Comparison of ENCODE assay signal across 18 cellular contexts in genomic region chr9:80796662-80797426, GRCh38.
DNase-seq lines count a peak whose midpoint lies in the region; ATAC-seq, FAIRE-seq and TF ChIP-seq lines count a peak whose summit lies in the region.
"Had no signal": no experiment of that assay in that cellular context is flagged by ENCODE, and none has a peak within 500 bp of the region (broad histone marks: within the 10 kb centered on the region; RNA-seq: fewer than 3 reads in every experiment).

No MANE protein-coding gene starts in this region.

- H3K9me3 Mint-ChIP-seq in immature natural killer cell = peaks cover 5 to 19% (median 8%) of the 10 kb centered on the region in 6 donors

- DNase-seq in NCI-H2171 treated with DMSO at 0.1 percent for 48 hours (lab: John Stamatoyannopoulos, UW) (peak; percentile 64), esophagus muscularis mucosa (ENCODE audit: extremely low spot score) (no peak), NK-92 (lab: John Stamatoyannopoulos, UW; ENCODE audit: unreplicated experiment) (no peak), HepG2 (ENCODE audit: low spot score) (no peak), posterior cingulate gyrus (no peak), immature natural killer cell (no peak)
- DNase-seq: activated CD8-positive, alpha-beta T cell treated with anti-CD3 and anti-CD28 coated beads for 36 hours; islet precursor cell; naive thymus-derived CD4-positive, alpha-beta T cell; NCI-H187 treated with DMSO at 0.1 percent for 48 hours; NCI-H748 treated with DMSO at 0.1 percent for 48 hours; SHP77 treated with DMSO at 0.1 percent for 48 hours; spleen had no signal

- no peak overlapping the region for H3K9ac ChIP-seq in muscle layer of colon (ENCODE audit: low read length)
- H3K9ac ChIP-seq in stomach smooth muscle (ENCODE audit: low read length in 2 of 2) = peak overlapping the region in 1 of 2 donors; percentile 24
- H3K9ac ChIP-seq in HepG2 (ENCODE audit: insufficient read depth, low read depth, low read length) = no peak overlapping the region

- H3K36me3 Mint-ChIP-seq in immature natural killer cell = no peaks in the 10 kb centered on the region
- H3K36me3 Mint-ChIP-seq: naive thymus-derived CD4-positive, alpha-beta T cell had no signal

- peaks cover 3 to 35% (median 34%) of the 10 kb centered on the region in 4 donors for H3K4me1 ChIP-seq in esophagus muscularis mucosa
- H3K4me1 ChIP-seq in muscle layer of colon (ENCODE audit: insufficient read depth, low read length) = peaks cover 42% of the 10 kb centered on the region
- H3K4me1 ChIP-seq in stomach smooth muscle (ENCODE audit: control insufficient read depth, insufficient read depth, low read length) = peaks cover 18% of the 10 kb centered on the region
- H3K4me1 ChIP-seq in HepG2 (ENCODE audit: insufficient read depth, low read length) = no peaks in the 10 kb centered on the region
- H3K4me1 ChIP-seq: spleen had no signal

- CTCF ChIA-PET in HepG2 (lab: Yijun Ruan, JAX; ENCODE audit: low intra/inter-chr PET ratio, low total read pairs) = no interaction called here

- H3K27me3 ChIP-seq in esophagus muscularis mucosa (no peaks in the 10 kb centered on the region), muscle layer of colon (ENCODE audit: control insufficient read depth in 1 of 2, insufficient read depth in 2 of 2, low read length in 2 of 2) (no peaks in the 10 kb centered on the region), stomach smooth muscle (ENCODE audit: control insufficient read depth in 1 of 2, insufficient read depth in 2 of 2, low read length in 2 of 2) (no peaks in the 10 kb centered on the region), HepG2 (ENCODE audit: control insufficient read depth in 1 of 2, insufficient read depth in 2 of 2, low read length in 2 of 2) (no peaks in the 10 kb centered on the region)
- H3K27me3 ChIP-seq: spleen had no signal

- no TSS peak for BruUV-seq in HepG2 (replicated peaks; lab: Mats Ljungman, UMichigan)

- whole genome bisulfite sequencing in esophagus muscularis mucosa = 52% methylated on average over 8 of the region's 8 CpGs
- 7% methylated on average over 8 of the region's 8 CpGs for WGBS in HepG2 (ENCODE audit: low lambda C conversion rate)

- intact Hi-C loops in esophagus muscularis mucosa (cut with DNase I) (no loop called here), HepG2 (cut with micrococcal nuclease; ENCODE audit: unreplicated experiment) (no loop called here), posterior cingulate gyrus (cut with DNase I) (no loop called here)

- no peak overlapping the region for H3K4me3 Mint-ChIP-seq in immature natural killer cell
- H3K4me3 Mint-ChIP-seq: activated CD8-positive, alpha-beta T cell treated with anti-CD3 and anti-CD28 coated beads for 36 hours; B cell; naive thymus-derived CD4-positive, alpha-beta T cell had no signal

- no peak overlapping the region for H2AFZ ChIP-seq in HepG2 (ENCODE audit: low read length)

- H3K36me3 ChIP-seq in esophagus muscularis mucosa (no peaks in the 10 kb centered on the region), muscle layer of colon (ENCODE audit: insufficient read depth, low read length) (no peaks in the 10 kb centered on the region), stomach smooth muscle (ENCODE audit: control insufficient read depth in 2 of 2, insufficient read depth in 2 of 2, low read length in 2 of 2) (no peaks in the 10 kb centered on the region), HepG2 (replicated peaks in 1 of 2; ENCODE audit: control insufficient read depth in 1 of 2, insufficient read depth in 2 of 2, low read length in 2 of 2) (no peaks in the 10 kb centered on the region)
- H3K36me3 ChIP-seq: spleen, thoracic aorta had no signal

- FAIRE-seq in HepG2 (lab: Jason Lieb, UNC) = no peak
- FAIRE-seq: frontal cortex had no signal

- H3K27ac Mint-ChIP-seq in immature natural killer cell = no peak overlapping the region
- H3K27ac Mint-ChIP-seq: activated CD8-positive, alpha-beta T cell treated with anti-CD3 and anti-CD28 coated beads for 36 hours; B cell; naive thymus-derived CD4-positive, alpha-beta T cell had no signal

- no peaks in the 10 kb centered on the region for H3K27me3 Mint-ChIP-seq in immature natural killer cell (ENCODE audit: low read depth in 3 of 3)
- H3K27me3 Mint-ChIP-seq: activated CD8-positive, alpha-beta T cell treated with anti-CD3 and anti-CD28 coated beads for 36 hours; B cell; naive thymus-derived CD4-positive, alpha-beta T cell had no signal

- no peak for TF ChIP-seq EP300 in esophagus muscularis mucosa (IDR thresholded peaks at IDR 0.05)
- TF ChIP-seq EP300 in HepG2 (IDR thresholded peaks at IDR 0.05; ENCODE audit: low read depth in 2 of 2, low read length in 2 of 2) = no peak
- TF ChIP-seq EP300 in HepG2 (CRISPR knock-in tag; IDR thresholded peaks at IDR 0.05; ENCODE audit: borderline replicate concordance) = no peak

- no peaks in the 10 kb centered on the region for H3K4me1 Mint-ChIP-seq in immature natural killer cell
- H3K4me1 Mint-ChIP-seq: B cell; naive thymus-derived CD4-positive, alpha-beta T cell had no signal

- TF ChIP-seq POLR2A in esophagus muscularis mucosa (IDR thresholded peaks at IDR 0.05; ENCODE audit: low read depth) = no peak
- TF ChIP-seq POLR2A in HepG2 (IDR thresholded peaks at IDR 0.05; ENCODE audit: insufficient read depth in 1 of 2, low read depth in 2 of 2, low read length in 2 of 2) = no peak

- no peaks in the 10 kb centered on the region for H4K20me1 ChIP-seq in HepG2 (ENCODE audit: insufficient read depth, low read length)

- POLR2A ChIA-PET in HepG2 (lab: Yijun Ruan, JAX) = no interaction called here

- TF ChIP-seq CTCF in esophagus muscularis mucosa (IDR thresholded peaks at IDR 0.05) (no peak), HepG2 (CRISPR knock-in tag; IDR thresholded peaks at IDR 0.05) (no peak)

- in situ Hi-C loops in HepG2 (cut with HindIII; ENCODE audit: extremely low pct_ligation_motif_present, low pct_unique_long_range_greater_than_20kb) = no loop called here

- H3K4me2 ChIP-seq in HepG2 (ENCODE audit: low read depth, low read length) = no peak overlapping the region

- no peak for ATAC-seq in HepG2
- ATAC-seq: activated CD8-positive, alpha-beta T cell treated with anti-CD3 and anti-CD28 coated beads for 36 hours; naive thymus-derived CD4-positive, alpha-beta T cell had no signal

- H3K4me3 ChIP-seq in esophagus muscularis mucosa (no peak overlapping the region), muscle layer of colon (ENCODE audit: low read depth in 1 of 2, low read length in 2 of 2) (no peak overlapping the region), stomach smooth muscle (ENCODE audit: low read length in 2 of 2) (no peak overlapping the region), HepG2 (replicated peaks in 1 of 3; ENCODE audit: insufficient read depth in 1 of 3, low read depth in 2 of 3, low read length in 3 of 3) (no peak overlapping the region)
- H3K4me3 ChIP-seq: spleen, thoracic aorta had no signal

- no peak for TF ChIP-seq RAD21 in HepG2 (CRISPR knock-in tag; IDR thresholded peaks at IDR 0.05)

- peak overlapping the region in 3 of 4 donors; percentile 54 to 73 (median 69) for H3K27ac ChIP-seq in esophagus muscularis mucosa (replicated peaks in 1 of 4)
- peak overlapping the region; percentile 36 for H3K27ac ChIP-seq in muscle layer of colon (ENCODE audit: low read depth, low read length)
- H3K27ac ChIP-seq in stomach smooth muscle (ENCODE audit: low read length) = peak overlapping the region; percentile 56
- H3K27ac ChIP-seq in HepG2 (ENCODE audit: extremely low read length, insufficient read depth, low read length) = no peak overlapping the region
- H3K27ac ChIP-seq: thoracic aorta had no signal

- H3K9me3 ChIP-seq in esophagus muscularis mucosa = peaks cover 0 to 10% (median 3%) of the 10 kb centered on the region in 4 donors
- H3K9me3 ChIP-seq in muscle layer of colon (ENCODE audit: low read length) = no peaks in the 10 kb centered on the region
- peaks cover 2 to 4% of the 10 kb centered on the region in 2 donors for H3K9me3 ChIP-seq in stomach smooth muscle (ENCODE audit: control insufficient read depth in 2 of 2, low read length in 2 of 2)
- peaks cover 14% of the 10 kb centered on the region; the same call in 1 of the 2 replicates for H3K9me3 ChIP-seq in HepG2 (ENCODE audit: low read length)
- H3K9me3 ChIP-seq: thoracic aorta had no signal

- H3K79me2 ChIP-seq in HepG2 (ENCODE audit: insufficient read depth, low read length) = no peaks in the 10 kb centered on the region

TF ChIP-seq in HepG2, 621 proteins besides CTCF, POLR2A, EP300 and RAD21 (continues in another document):
- no peak for TF ChIP-seq THAP7 (CRISPR knock-in tag; IDR thresholded peaks at IDR 0.05)
- TF ChIP-seq STAT5B (CRISPR knock-in tag; IDR thresholded peaks at IDR 0.05) = no peak
